Comparison of ENCODE assay signal across 2 cellular contexts in genomic region chr7:95594185-95594584, GRCh38.
TF ChIP-seq lines count a peak whose summit lies in the region.

No MANE protein-coding gene starts in this region.

TF ChIP-seq in HEK293, 187 proteins besides CTCF, POLR2A, EP300 and RAD21:
- 0 out of 2 replicates have a peak, but pooled peaks have one; percentile 44 for TF ChIP-seq ZNF350 (tag by site-specific recombination; IDR thresholded peaks at IDR 0.05)
- TF ChIP-seq ZNF513 (tag by site-specific recombination; IDR thresholded peaks at IDR 0.05): 0 out of 2 replicates have a peak, but pooled peaks have one; percentile 15
- TF ChIP-seq ZNF571 (tag by site-specific recombination; IDR thresholded peaks at IDR 0.05): no peak
TF ChIP-seq in HEK293: peak in this region for 2.

TF ChIP-seq in HepG2, 621 proteins besides CTCF, POLR2A, EP300 and RAD21 (continued from another document):
- TF ChIP-seq LCORL (IDR thresholded peaks at IDR 0.05) (peak; percentile 42; the same call in 1 of the 2 replicates), LCORL (CRISPR knock-in tag; IDR thresholded peaks at IDR 0.05) (no peak)
TF ChIP-seq in HepG2: peak in this region for 1.
